17 cellular contexts compared by ENCODE assay signal in genomic region chr4:38764292-38764691, GRCh38.
DNase-seq lines count a peak whose midpoint lies in the region; ATAC-seq and TF ChIP-seq lines count a peak whose summit lies in the region.
"Had no signal": no experiment of that assay in that cellular context is flagged by ENCODE, and none has a peak within 500 bp of the region (broad histone marks: within the 10 kb centered on the region; RNA-seq: fewer than 3 reads in every experiment).

No MANE protein-coding gene starts in this region.

- H3K9me3 Mint-ChIP-seq in stimulated activated memory B cell treated with anti-CD40 and anti-IgM and Interleukin-4, amounts not matched to agents 10 μg/mL and 1 μg/mL and 100 μg/mL, for 72 hours = peaks cover 6% of the 10 kb centered on the region
- H3K9me3 Mint-ChIP-seq: GM23338 had no signal

- H3K79me2 ChIP-seq in DOHH2 (ENCODE audit: control insufficient read depth, low read length) (peaks cover 8% of the 10 kb centered on the region), OCI-LY3 (ENCODE audit: low read length) (peaks cover 13% of the 10 kb centered on the region; the same call in 1 of the 2 replicates)

- peak; percentile 39 for DNase-seq in MV-4-11 (lab: John Stamatoyannopoulos, UW)
- no peak for DNase-seq in SKM-1 (lab: John Stamatoyannopoulos, UW; ENCODE audit: unreplicated experiment)
- DNase-seq in activated CD4-positive, alpha-beta T cell treated with anti-CD3 and anti-CD28 coated beads for 1 hour = no peak
- DNase-seq: GDM1, HCEC 1CT, IMR-90, NCI-H187, NCI-H2107, NCI-H446 treated with DMSO at 0.1 percent for 48 hours, NCI-H526 treated with DMSO at 0.1 percent for 48 hours, Right ventricle myocardium superior had no signal

- H3K4me2 ChIP-seq in DOHH2 (ENCODE audit: low read length) (0 out of 2 replicates have a peak overlapping the region, but pooled peaks have one; percentile 8), OCI-LY3 (ENCODE audit: low read length) (no peak overlapping the region)
- H3K4me2 ChIP-seq: A549, GM23338 had no signal

- no peaks in the 10 kb centered on the region for H3K27me3 Mint-ChIP-seq in stimulated activated memory B cell treated with anti-CD40 and anti-IgM and Interleukin-4, amounts not matched to agents 10 μg/mL and 1 μg/mL and 100 μg/mL, for 72 hours

- H3K27ac ChIP-seq in DOHH2 (ENCODE audit: low read depth, low read length) = peak overlapping the region; percentile 97
- H3K27ac ChIP-seq in OCI-LY3 (ENCODE audit: low read length) = 0 out of 2 replicates have a peak overlapping the region, but pooled peaks have one; percentile 7
- H3K27ac ChIP-seq: A549 had no signal

- H3K4me1 Mint-ChIP-seq in stimulated activated memory B cell treated with anti-CD40 and anti-IgM and Interleukin-4, amounts not matched to agents 10 μg/mL and 1 μg/mL and 100 μg/mL, for 72 hours = peaks cover 78% of the 10 kb centered on the region

- H4K20me1 ChIP-seq in DOHH2 (ENCODE audit: control insufficient read depth, insufficient read depth, low read depth, low read length) (no peaks in the 10 kb centered on the region), OCI-LY3 (ENCODE audit: insufficient read depth, low read length) (no peaks in the 10 kb centered on the region)

- H2AFZ ChIP-seq in OCI-LY3 (ENCODE audit: low read depth, low read length) = no peak overlapping the region
- H2AFZ ChIP-seq: GM23338 had no signal

- H3K36me3 Mint-ChIP-seq in stimulated activated memory B cell treated with anti-CD40 and anti-IgM and Interleukin-4, amounts not matched to agents 10 μg/mL and 1 μg/mL and 100 μg/mL, for 72 hours = peaks cover 36% of the 10 kb centered on the region

- no peak overlapping the region for H3K4me3 Mint-ChIP-seq in stimulated activated memory B cell treated with anti-CD40 and anti-IgM and Interleukin-4, amounts not matched to agents 10 μg/mL and 1 μg/mL and 100 μg/mL, for 72 hours
- H3K4me3 Mint-ChIP-seq: GM23338 had no signal

- H3K9me3 ChIP-seq in DOHH2 (ENCODE audit: control insufficient read depth, insufficient read depth, low read length) = peaks cover 5% of the 10 kb centered on the region; the same call in 1 of the 2 replicates
- H3K9me3 ChIP-seq in OCI-LY3 (ENCODE audit: insufficient read depth, low read length) = peaks cover 13% of the 10 kb centered on the region; the same call in 1 of the 2 replicates
- H3K9me3 ChIP-seq: A549 had no signal

- no peak overlapping the region for H3K9ac ChIP-seq in OCI-LY3 (ENCODE audit: low read length)

- no peaks in the 10 kb centered on the region for H3K9me2 ChIP-seq in DOHH2 (replicated peaks; ENCODE audit: control insufficient read depth, low read length)

- H3K27me3 ChIP-seq in DOHH2 (ENCODE audit: control insufficient read depth, low read length) (no peaks in the 10 kb centered on the region), OCI-LY3 (ENCODE audit: low read depth, low read length) (no peaks in the 10 kb centered on the region)

- H3K4me3 ChIP-seq in DOHH2 (ENCODE audit: low read length) = no peak overlapping the region
- no peak overlapping the region for H3K4me3 ChIP-seq in OCI-LY3 (ENCODE audit: low read length)
- H3K4me3 ChIP-seq: A549, GM23338 had no signal

- peaks cover 36% of the 10 kb centered on the region for H3F3A ChIP-seq in DOHH2 (ENCODE audit: control insufficient read depth, insufficient read depth)

- TF ChIP-seq CTCF in DOHH2 (IDR thresholded peaks at IDR 0.05; ENCODE audit: low read depth, low read length, poor library complexity, severe bottlenecking) = no peak
- no peak for TF ChIP-seq CTCF in OCI-LY3 (IDR thresholded peaks at IDR 0.05; ENCODE audit: low read depth, low read length)

- peaks cover 13% of the 10 kb centered on the region for H3K36me3 ChIP-seq in DOHH2 (ENCODE audit: control insufficient read depth, low read length)
- peaks cover 48% of the 10 kb centered on the region for H3K36me3 ChIP-seq in OCI-LY3 (replicated peaks; ENCODE audit: low read depth, low read length)

- ATAC-seq in stimulated activated memory B cell treated with anti-CD40 and anti-IgM and Interleukin-4, amounts not matched to agents 10 μg/mL and 1 μg/mL and 100 μg/mL, for 72 hours = no peak
- no peak for ATAC-seq in GM21576 (IDR thresholded peaks at IDR 0.05; ENCODE audit: unreplicated experiment)
- ATAC-seq: A549, GM23338 had no signal

- peak overlapping the region; percentile 99 for H3K27ac Mint-ChIP-seq in stimulated activated memory B cell treated with anti-CD40 and anti-IgM and Interleukin-4, amounts not matched to agents 10 μg/mL and 1 μg/mL and 100 μg/mL, for 72 hours
- H3K27ac Mint-ChIP-seq: GM23338 had no signal

- H3K4me1 ChIP-seq in DOHH2 (ENCODE audit: control insufficient read depth, low read length) (peaks cover 70% of the 10 kb centered on the region), OCI-LY3 (ENCODE audit: low read length) (peaks cover 46% of the 10 kb centered on the region)
- H3K4me1 ChIP-seq: A549 had no signal
